Comparison of ENCODE assay signal across 29 cellular contexts in genomic region chr1:31443673-31444072, GRCh38.
"Had no signal": no experiment of that assay in that cellular context is flagged by ENCODE, and none has a peak within 500 bp of the region (broad histone marks: within the 10 kb centered on the region; RNA-seq: fewer than 3 reads in every experiment).

No MANE protein-coding gene starts in this region.

- H3K9me3 ChIP-seq: ascending aorta, breast epithelium, colonic mucosa had no signal

- H3K4me1 ChIP-seq: ascending aorta, breast epithelium, esophagus squamous epithelium, gastroesophageal sphincter had no signal

- H3K27ac ChIP-seq: ascending aorta, breast epithelium, cardiac muscle cell, epithelial cell of prostate, esophagus squamous epithelium, gastroesophageal sphincter had no signal

- FAIRE-seq: endometrium, endothelial cell of umbilical vein had no signal

- ATAC-seq: activated naive CD4-positive, alpha-beta T cell treated with anti-CD3 and anti-CD28 coated beads, Interleukin-2, amount 50 U/mL, for 72 hours; activated T-cell treated with anti-CD3 and anti-CD28 coated beads, Interleukin-2, amount 50 U/mL, for 72 hours; gastroesophageal sphincter; WTC11 had no signal

- H3K27me3 ChIP-seq: ascending aorta, breast epithelium, cardiac muscle cell, colonic mucosa, esophagus squamous epithelium had no signal

- H3K4me3 ChIP-seq: ascending aorta, breast epithelium, cardiac muscle cell, colonic mucosa, esophagus squamous epithelium, gastroesophageal sphincter had no signal

- DNase-seq: activated CD4-positive, alpha-beta memory T cell treated with anti-CD3 and anti-CD28 coated beads, Interleukin-2, amount 10 ng/mL, durations not matched to agents 7 days and 5 days; activated CD4-positive, alpha-beta T cell treated with anti-CD3 and anti-CD28 coated beads for 1 hour; activated CD4-positive, alpha-beta T cell treated with anti-CD3 and anti-CD28 coated beads for 4 hours; activated CD4-positive, alpha-beta T cell treated with anti-CD3 and anti-CD28 coated beads, Interleukin-2, amount 10 ng/mL, durations not matched to agents 7 days and 5 days; activated CD4-positive, alpha-beta T cell treated with anti-CD3 and anti-CD28 coated beads, Interleukin-2, amount 50 U/mL, for 4 hours; activated CD8-positive, alpha-beta memory T cell treated with anti-CD3 and anti-CD28 coated beads, Interleukin-2, amount 50 U/mL, for 48 hours; activated gamma-delta T cell; activated naive CD4-positive, alpha-beta T cell; activated naive CD4-positive, alpha-beta T cell treated with anti-CD3 and anti-CD28 coated beads, Interleukin-2, amount 10 ng/mL, durations not matched to agents 7 days and 5 days; activated naive CD8-positive, alpha-beta T cell treated with anti-CD3 and anti-CD28 coated beads, Interleukin-2, amount 10 ng/mL, durations not matched to agents 7 days and 5 days; activated T-cell treated with anti-CD3 and anti-CD28 coated beads for 4 hours; activated T-cell treated with anti-CD3 and anti-CD28 coated beads, Interleukin-2, amount 50 U/mL, for 24 hours; activated T-cell treated with anti-CD3 and anti-CD28 coated beads, Interleukin-2, amount 50 U/mL, for 72 hours; central memory CD4-positive, alpha-beta T cell; cerebellar nuclear complex; colonic mucosa; effector CD8-positive, alpha-beta T cell; esophagus squamous epithelium; foreskin melanocyte; T-helper 2 cell had no signal

- H3K36me3 ChIP-seq: ascending aorta, breast epithelium, cardiac muscle cell, colonic mucosa, esophagus squamous epithelium, gastroesophageal sphincter had no signal
